ENCODE assay signal across 1 cellular context in genomic region chr19:35156673-35157014, GRCh38.
TF ChIP-seq lines count a peak whose summit lies in the region.

No MANE protein-coding gene starts in this region.

TF ChIP-seq in K562, 482 proteins besides CTCF, POLR2A, EP300 and RAD21:
- no peak for TF ChIP-seq ZBTB11 (CRISPR knock-in tag; IDR thresholded peaks at IDR 0.05)
- TF ChIP-seq POLR2G (IDR thresholded peaks at IDR 0.05; ENCODE audit: low read depth, low read length), result peak; percentile 58; the same call in 1 of the 2 replicates
- no peak for TF ChIP-seq ETV6 (IDR thresholded peaks at IDR 0.05; ENCODE audit: borderline replicate concordance in 1 of 2, low read depth in 2 of 2, low read length in 1 of 2)
- TF ChIP-seq ETV6 (CRISPR knock-in tag; IDR thresholded peaks at IDR 0.05; ENCODE audit: borderline replicate concordance), result no peak
- no peak for TF ChIP-seq ZNF449 (CRISPR knock-in tag; IDR thresholded peaks at IDR 0.05)
- peak; percentile 70 for TF ChIP-seq RBFOX2 (IDR thresholded peaks at IDR 0.05; ENCODE audit: low read depth, low read length)
